In the genomic region with DNA sequence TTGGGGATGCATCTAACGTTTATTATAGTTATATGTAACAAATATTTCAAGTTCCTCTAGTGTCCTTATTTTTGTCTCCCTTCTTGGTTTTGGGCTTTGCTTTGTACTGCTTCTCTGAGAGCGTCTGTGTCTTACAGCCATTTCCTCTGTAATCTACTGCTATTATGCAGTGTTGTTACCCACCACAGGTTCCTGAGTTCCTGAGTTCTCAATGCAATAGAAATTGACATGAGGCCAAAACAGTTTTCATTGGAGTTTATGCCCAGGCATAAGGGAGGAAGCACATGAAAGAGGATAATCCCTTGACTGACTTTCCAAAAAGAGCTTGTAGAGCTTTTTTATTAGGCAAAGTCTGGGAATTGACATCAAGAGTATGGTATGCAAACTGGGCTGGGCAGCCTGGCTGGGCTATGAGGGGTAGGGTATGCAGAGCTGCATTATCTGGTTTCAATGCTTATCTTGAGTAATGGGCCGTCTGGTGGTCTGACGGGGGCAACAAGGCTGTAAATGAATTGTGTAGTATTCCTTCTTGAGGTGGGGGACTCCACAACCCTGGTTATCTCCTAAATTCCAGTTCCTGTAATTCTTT, we compare ENCODE assay signal across 21 cellular contexts.
"Had no signal": no experiment of that assay in that cellular context is flagged by ENCODE, and none has a peak within 500 bp of the region (broad histone marks: within the 10 kb centered on the region; RNA-seq: fewer than 3 reads in every experiment).

No MANE protein-coding gene starts in this region.

- DNase-seq: cortex of kidney; effector memory CD8-positive, alpha-beta T cell; erythroblast; esophagus squamous epithelium; foreskin melanocyte; hypothalamus; left cardiac atrium; mesenchymal stem cell; natural killer cell; pancreas; sigmoid colon; spleen; stimulated activated CD4-positive, alpha-beta T cell treated with anti-CD3 and anti-CD28 coated beads, Interleukin-4, amount 100 ng/mL, for 4 hours; upper lobe of left lung had no signal

- H3K36me3 Mint-ChIP-seq: natural killer cell; stimulated activated memory B cell treated with anti-CD40 and anti-IgM and Interleukin-4, amounts not matched to agents 10 μg/mL and 1 μg/mL and 100 μg/mL, for 72 hours had no signal

- H3K9me3 Mint-ChIP-seq: stimulated activated memory B cell treated with anti-CD40 and anti-IgM and Interleukin-4, amounts not matched to agents 10 μg/mL and 1 μg/mL and 100 μg/mL, for 72 hours had no signal

- H3K27me3 ChIP-seq: esophagus squamous epithelium, left lung, neutrophil, pancreas, right atrium auricular region, sigmoid colon, spleen, tibial nerve, upper lobe of left lung had no signal

- H3K27ac ChIP-seq: esophagus squamous epithelium, left lung, neutrophil, pancreas, right atrium auricular region, sigmoid colon, spleen, thoracic aorta, tibial nerve, upper lobe of left lung had no signal

- H3K27ac Mint-ChIP-seq: effector memory CD8-positive, alpha-beta T cell; natural killer cell; stimulated activated memory B cell treated with anti-CD40 and anti-IgM and Interleukin-4, amounts not matched to agents 10 μg/mL and 1 μg/mL and 100 μg/mL, for 72 hours; stimulated activated naive CD8-positive, alpha-beta T cell treated with anti-CD3 and anti-CD28 coated beads, Interleukin-15, Interleukin-2, amounts not matched to agents 100 ng/mL and 50 ng/mL, for 24 hours had no signal

- H3K4me1 Mint-ChIP-seq: natural killer cell; stimulated activated memory B cell treated with anti-CD40 and anti-IgM and Interleukin-4, amounts not matched to agents 10 μg/mL and 1 μg/mL and 100 μg/mL, for 72 hours had no signal

- H3K27me3 Mint-ChIP-seq: effector memory CD8-positive, alpha-beta T cell; stimulated activated memory B cell treated with anti-CD40 and anti-IgM and Interleukin-4, amounts not matched to agents 10 μg/mL and 1 μg/mL and 100 μg/mL, for 72 hours; stimulated activated naive CD8-positive, alpha-beta T cell treated with anti-CD3 and anti-CD28 coated beads, Interleukin-15, Interleukin-2, amounts not matched to agents 100 ng/mL and 50 ng/mL, for 24 hours had no signal

- H3K4me1 ChIP-seq: esophagus squamous epithelium, left lung, pancreas, right atrium auricular region, sigmoid colon, spleen, tibial nerve, upper lobe of left lung had no signal

- ATAC-seq: effector memory CD8-positive, alpha-beta T cell; left cardiac atrium; left lung; natural killer cell; pancreas; stimulated activated memory B cell treated with anti-CD40 and anti-IgM and Interleukin-4, amounts not matched to agents 10 μg/mL and 1 μg/mL and 100 μg/mL, for 72 hours had no signal

- H3K9me3 ChIP-seq: esophagus squamous epithelium, left lung, neutrophil, pancreas, right atrium auricular region, sigmoid colon, spleen, thoracic aorta, tibial nerve, upper lobe of left lung had no signal

- H3K4me3 Mint-ChIP-seq: effector memory CD8-positive, alpha-beta T cell; natural killer cell; stimulated activated memory B cell treated with anti-CD40 and anti-IgM and Interleukin-4, amounts not matched to agents 10 μg/mL and 1 μg/mL and 100 μg/mL, for 72 hours; stimulated activated naive CD8-positive, alpha-beta T cell treated with anti-CD3 and anti-CD28 coated beads, Interleukin-15, Interleukin-2, amounts not matched to agents 100 ng/mL and 50 ng/mL, for 24 hours had no signal

- H3K4me3 ChIP-seq: esophagus squamous epithelium, left lung, pancreas, right atrium auricular region, sigmoid colon, spleen, thoracic aorta, tibial nerve, upper lobe of left lung had no signal

- H3K36me3 ChIP-seq: esophagus squamous epithelium, left lung, neutrophil, pancreas, right atrium auricular region, sigmoid colon, spleen, thoracic aorta, tibial nerve, upper lobe of left lung had no signal
